ENCODE assay signal across 8 cellular contexts in genomic region chr12:12899530-12900380, GRCh38. TPM values are rescaled to one million over a fixed set of nuclear protein-coding genes. Genes with fewer than 3 reads are reported as not detected.
DNase-seq lines count a peak whose midpoint lies in the region; ATAC-seq and TF ChIP-seq lines count a peak whose summit lies in the region.

No MANE protein-coding gene starts in this region.

- H3K27ac Mint-ChIP-seq in T-helper 2 cell treated with Interferon-gamma antibody and Interleukin-4, amounts not matched to agents 5 μg/mL and 100 μg/mL, for 36 hours = peak overlapping the region; percentile 42
- H3K27ac Mint-ChIP-seq in GM23338 = no peak overlapping the region

- no peaks in the 10 kb centered on the region for H3K9me2 ChIP-seq in GM23338 (ENCODE audit: insufficient read depth)

- TF ChIP-seq CTCF in gastroesophageal sphincter (IDR thresholded peaks at IDR 0.05) = no peak
- TF ChIP-seq CTCF in spleen (IDR thresholded peaks at IDR 0.05 in 8 of 11, conservative IDR thresholded peaks at IDR 0.05 in 3 of 11) = no peak
- TF ChIP-seq CTCF in GM23338 (conservative IDR thresholded peaks at IDR 0.05; ENCODE audit: low read depth in 2 of 2) = no peak

- H3K27ac ChIP-seq in gastroesophageal sphincter (peak overlapping the region in 3 of 4 donors; percentile 50 to 80 (median 50)), spleen (no peak overlapping the region), GM23338 (ENCODE audit: low read depth) (no peak overlapping the region)

- WGBS in gastroesophageal sphincter (ENCODE audit: low coverage in 1 of 2), 2 donors = 60 to 65% methylated on average over 8 to 10 of the region's 10 CpGs
- 66 to 84% (median 73%) methylated on average over 10 of the region's 10 CpGs for WGBS in spleen, 5 donors

- H3K27me3 Mint-ChIP-seq in T-helper 2 cell treated with Interferon-gamma antibody and Interleukin-4, amounts not matched to agents 5 μg/mL and 100 μg/mL, for 36 hours (ENCODE audit: low read depth) = peaks cover 9% of the 10 kb centered on the region
- H3K27me3 Mint-ChIP-seq in GM23338 (ENCODE audit: insufficient read depth, low read depth, poor library complexity) = peaks cover 8% of the 10 kb centered on the region

- H3K79me2 ChIP-seq in GM23338 (replicated peaks; ENCODE audit: insufficient read depth) = no peaks in the 10 kb centered on the region

- H3K4me3 Mint-ChIP-seq in T-helper 2 cell treated with Interferon-gamma antibody and Interleukin-4, amounts not matched to agents 5 μg/mL and 100 μg/mL, for 36 hours = no peak overlapping the region
- no peak overlapping the region for H3K4me3 Mint-ChIP-seq in GM23338

- H3K4me1 Mint-ChIP-seq in T-helper 2 cell treated with Interferon-gamma antibody and Interleukin-4, amounts not matched to agents 5 μg/mL and 100 μg/mL, for 36 hours (ENCODE audit: low read depth) = peaks cover 10% of the 10 kb centered on the region
- H3K4me1 Mint-ChIP-seq in GM23338 = no peaks in the 10 kb centered on the region

- H3K9me3 ChIP-seq in gastroesophageal sphincter = no peaks in the 10 kb centered on the region
- H3K9me3 ChIP-seq in spleen = no peaks in the 10 kb centered on the region

- no peak overlapping the region for H2AFZ ChIP-seq in GM23338

- ATAC-seq in GM18498 (IDR thresholded peaks at IDR 0.05; ENCODE audit: unreplicated experiment) = peak; percentile 83
- ATAC-seq in HG02610 (IDR thresholded peaks at IDR 0.05; ENCODE audit: unreplicated experiment) = peak; percentile 93
- peak; percentile 54 for ATAC-seq in gastroesophageal sphincter
- no peak for ATAC-seq in GM23338

- no peaks in the 10 kb centered on the region for H4K20me1 ChIP-seq in GM23338 (replicated peaks; ENCODE audit: insufficient read depth)

- H3K27me3 ChIP-seq in gastroesophageal sphincter (no peaks in the 10 kb centered on the region), spleen (replicated peaks in 1 of 7) (peaks cover 0 to 13% (median 0%) of the 10 kb centered on the region in 7 donors), GM23338 (ENCODE audit: insufficient read depth) (no peaks in the 10 kb centered on the region)

- TF ChIP-seq POLR2A in gastroesophageal sphincter (IDR thresholded peaks at IDR 0.05) = no peak
- no peak for TF ChIP-seq POLR2A in spleen (IDR thresholded peaks at IDR 0.05)

- intact Hi-C loops in spleen (cut with DNase I; ENCODE audit: low total_unique reads) = no loop called here

- no peak overlapping the region for H3K4me3 ChIP-seq in gastroesophageal sphincter
- no peak overlapping the region for H3K4me3 ChIP-seq in spleen
- H3K4me3 ChIP-seq in GM23338 = no peak overlapping the region

- H3K4me1 ChIP-seq in gastroesophageal sphincter = peaks cover 0 to 17% (median 7%) of the 10 kb centered on the region in 3 donors
- H3K4me1 ChIP-seq in spleen = peaks cover 0 to 8% (median 0%) of the 10 kb centered on the region in 6 donors
- H3K4me1 ChIP-seq in GM23338 (ENCODE audit: insufficient read depth) = no peaks in the 10 kb centered on the region

- no peaks in the 10 kb centered on the region for H3K9me3 Mint-ChIP-seq in T-helper 2 cell treated with Interferon-gamma antibody and Interleukin-4, amounts not matched to agents 5 μg/mL and 100 μg/mL, for 36 hours
- H3K9me3 Mint-ChIP-seq in GM23338 = no peaks in the 10 kb centered on the region

- no peaks in the 10 kb centered on the region for H3F3A ChIP-seq in GM23338 (replicated peaks; ENCODE audit: low read depth)

- DNase-seq in T-helper 2 cell treated with Interferon-gamma antibody and Interleukin-4, amounts not matched to agents 5 μg/mL and 100 μg/mL, for 36 hours (ENCODE audit: low spot score) = peak; percentile 57
- peak; percentile 32 to 57 for DNase-seq in stimulated activated CD8-positive, alpha-beta memory T cell treated with anti-CD3 and anti-CD28 coated beads, Interleukin-15, amount 100 ng/mL, for 48 hours (ENCODE audit: low read depth in 2 of 2)
- DNase-seq in DMS153 treated with DMSO at 0.1 percent for 48 hours (lab: John Stamatoyannopoulos, UW; ENCODE audit: unreplicated experiment) (no peak), spleen (no peak), GM23338 (ENCODE audit: low spot score) (no peak)

- no peaks in the 10 kb centered on the region for H3K36me3 ChIP-seq in gastroesophageal sphincter
- H3K36me3 ChIP-seq in spleen = no peaks in the 10 kb centered on the region
- no peaks in the 10 kb centered on the region for H3K36me3 ChIP-seq in GM23338 (ENCODE audit: insufficient read depth)

- no peak for TF ChIP-seq EP300 in gastroesophageal sphincter (IDR thresholded peaks at IDR 0.05)

- no peak overlapping the region for H3K4me2 ChIP-seq in GM23338

- no peaks in the 10 kb centered on the region for H3K36me3 Mint-ChIP-seq in T-helper 2 cell treated with Interferon-gamma antibody and Interleukin-4, amounts not matched to agents 5 μg/mL and 100 μg/mL, for 36 hours (ENCODE audit: low read depth)
- no peaks in the 10 kb centered on the region for H3K36me3 Mint-ChIP-seq in GM23338 (ENCODE audit: low read depth)

TF ChIP-seq in GM23338, 12 proteins besides CTCF, POLR2A, EP300 and RAD21 (continues in another document):
- no peak for TF ChIP-seq STAT1 (IDR thresholded peaks at IDR 0.05; ENCODE audit: unreplicated experiment)
- TF ChIP-seq CREB1 (CRISPR knock-in tag; IDR thresholded peaks at IDR 0.05; ENCODE audit: low read depth) = no peak
- TF ChIP-seq ZNF331 (CRISPR knock-in tag; IDR thresholded peaks at IDR 0.05; ENCODE audit: low read depth) = no peak
- no peak for TF ChIP-seq ZNF114 (CRISPR knock-in tag; IDR thresholded peaks at IDR 0.05)
- TF ChIP-seq POLR2AphosphoS5 (IDR thresholded peaks at IDR 0.05; ENCODE audit: low read depth) = no peak
- no peak for TF ChIP-seq EZH2 (IDR thresholded peaks at IDR 0.05; ENCODE audit: low read depth, unreplicated experiment)
- TF ChIP-seq ZNF462 (CRISPR knock-in tag; IDR thresholded peaks at IDR 0.05) = no peak

RNA-seq across cellular contexts. Expression of gene GPRC5A, which starts 8.4 kb away (rescaled TPM):
- 10 to 100 TPM in 1 of 4 donors, 1 to 10 TPM in 3; 1.4 to 21.9 (median 3.0) TPM for total RNA-seq in gastroesophageal sphincter
- total RNA-seq in spleen = 1 to 10 TPM in 3 of 7 donors, under 1 TPM in 4; 0.09 to 3.0 (median 0.69) TPM
- polyA plus RNA-seq in spleen = under 1 TPM; 0.09 to 0.18 (median 0.13) TPM
- 0.38 and 1.0 TPM in 2 replicates for total RNA-seq in GM23338 (2014; rRNA removed; shearing (Covaris generic))
- polyA plus RNA-seq in GM23338 (2016; fragmentation: Nextera tagmentation; extraction: Ambion mirVana) = 0.16 and 0.21 TPM in 2 replicates

RNA-seq across cellular contexts. Expression of gene GPRC5D, which starts 52.2 kb away (rescaled TPM):
- total RNA-seq in gastroesophageal sphincter (not detected), spleen (1 to 10 TPM in 1 of 7 donors, under 1 TPM in 3, not detected in 3; 0.40 to 1.4 (median 0.48) TPM)
- polyA plus RNA-seq in spleen (under 1 TPM in 1 of 3 donors, not detected in 2; 0.23 TPM), GM23338 (2016; fragmentation: Nextera tagmentation; extraction: Ambion mirVana) (not detected in 2 replicates)
- not detected in 2 replicates for total RNA-seq in GM23338 (2014; rRNA removed; shearing (Covaris generic))

Comparison
In these comparisons a context has a peak if more than half of its experiments do, and no peak if none do; other contexts are left out.
1. DNase-seq: peak in T-helper 2 cell treated with Interferon-gamma antibody and Interleukin-4, amounts not matched to agents 5 μg/mL and 100 μg/mL, for 36 hours (single experiment) and stimulated activated CD8-positive, alpha-beta memory T cell treated with anti-CD3 and anti-CD28 coated beads, Interleukin-15, amount 100 ng/mL, for 48 hours (2 of 2); none in DMS153 treated with DMSO at 0.1 percent for 48 hours (single experiment), spleen (single experiment) and GM23338 (single experiment).
2. H3K27ac ChIP-seq: peak in gastroesophageal sphincter (3 of 4); none in spleen (0 of 8) and GM23338 (single experiment).